Comparison of ENCODE assay signal across 8 cellular contexts in the genomic region with DNA sequence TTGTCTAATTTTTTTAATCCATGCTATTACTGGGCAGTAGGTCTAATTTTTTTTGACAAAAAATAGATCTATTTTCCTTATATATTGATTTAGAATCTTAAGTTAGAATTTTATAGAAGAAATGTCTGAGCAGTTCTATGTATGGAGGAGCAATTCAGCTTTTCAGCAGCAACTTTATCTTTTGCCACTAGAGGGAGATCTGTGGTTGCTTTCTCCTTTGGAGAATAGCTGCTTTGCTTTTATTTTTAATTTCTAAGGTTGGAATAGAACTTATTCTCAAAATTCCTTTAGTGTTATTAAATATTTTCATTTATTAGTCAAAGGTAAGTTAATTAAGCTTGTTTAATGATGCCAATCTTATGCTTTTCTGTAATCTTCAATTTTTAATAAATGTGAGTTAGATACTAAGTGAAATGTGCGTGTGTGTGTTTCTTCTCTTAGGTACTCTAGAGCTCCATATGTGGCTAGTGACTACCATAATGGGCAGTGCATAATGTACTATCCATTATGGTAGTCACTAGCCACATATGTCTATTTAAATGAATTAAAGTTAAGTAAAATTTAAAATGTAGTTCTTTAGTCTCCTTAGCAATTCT. TPM values are rescaled to one million over a fixed set of nuclear protein-coding genes. Genes with fewer than 3 reads are reported as not detected.
DNase-seq lines count a peak whose midpoint lies in the region; ATAC-seq lines count a peak whose summit lies in the region.

No MANE protein-coding gene starts in this region.

- no peak overlapping the region for H3K23ac ChIP-seq in mesenchymal stem cell (ENCODE audit: low read length in 2 of 2)

- H4K91ac ChIP-seq in mesenchymal stem cell (ENCODE audit: low read length), result no peak overlapping the region

- no peak overlapping the region for H3K18ac ChIP-seq in mesenchymal stem cell (ENCODE audit: low read depth in 1 of 2, low read length in 2 of 2)

- no peak overlapping the region for H2AFZ ChIP-seq in mesenchymal stem cell (ENCODE audit: low read depth, low read length)

- no peak overlapping the region for H2BK12ac ChIP-seq in mesenchymal stem cell (ENCODE audit: low read length in 2 of 2)

- H2BK5ac ChIP-seq in mesenchymal stem cell (ENCODE audit: low read depth, low read length, poor library complexity, severe bottlenecking), result no peak overlapping the region

- no CpG with 5 or more reads among the region's 1 CpG for WGBS in mesenchymal stem cell

- H4K8ac ChIP-seq in mesenchymal stem cell (ENCODE audit: low read length), result no peak overlapping the region

- no peak overlapping the region for H3K4me3 ChIP-seq in mesenchymal stem cell (ENCODE audit: insufficient read depth in 1 of 2, low read depth in 1 of 2, low read length in 2 of 2)

- H3K36me3 ChIP-seq in mesenchymal stem cell (ENCODE audit: control insufficient read depth in 1 of 2, insufficient read depth in 2 of 2, low read depth in 1 of 2, low read length in 2 of 2), result peaks cover 6 to 32% of the 10 kb centered on the region in 2 experiments

- H3K27ac ChIP-seq in mesenchymal stem cell (ENCODE audit: low read length, poor library complexity, severe bottlenecking), result no peak overlapping the region

- no peak overlapping the region for H3K4ac ChIP-seq in mesenchymal stem cell (ENCODE audit: low read depth in 1 of 2, low read length in 2 of 2)

- H2BK15ac ChIP-seq in mesenchymal stem cell (ENCODE audit: low read depth, poor library complexity, severe bottlenecking), result no peak overlapping the region

- H3K4me2 ChIP-seq in mesenchymal stem cell (ENCODE audit: low read length, poor library complexity, severe bottlenecking), result no peak overlapping the region

- H3K27me3 ChIP-seq in mesenchymal stem cell (ENCODE audit: control insufficient read depth in 1 of 2, insufficient read depth in 1 of 2, low read length in 2 of 2), result no peaks in the 10 kb centered on the region

- H3K9me3 ChIP-seq in mesenchymal stem cell (ENCODE audit: control insufficient read depth, low read length), result no peaks in the 10 kb centered on the region

- ATAC-seq in GM21723 (IDR thresholded peaks at IDR 0.05; ENCODE audit: unreplicated experiment) (peak; percentile 74), HG03521 (IDR thresholded peaks at IDR 0.05; ENCODE audit: unreplicated experiment) (no peak)

- H2AK5ac ChIP-seq in mesenchymal stem cell (ENCODE audit: low read length, severe bottlenecking), result no peak overlapping the region

- no peak overlapping the region for H2BK120ac ChIP-seq in mesenchymal stem cell (ENCODE audit: low read depth, low read length)

- DNase-seq in NOMO-1 treated with dmso at 0.1 percent for 144 hours (lab: John Stamatoyannopoulos, UW; ENCODE audit: unreplicated experiment), result peak; percentile 1
- DNase-seq in NOMO-1 treated with DMSO at 0.1 percent for 48 hours (lab: John Stamatoyannopoulos, UW; ENCODE audit: unreplicated experiment), result no peak
- peak; percentile 31 for DNase-seq in NCI-H1694 treated with DMSO at 0.1 percent for 48 hours (lab: John Stamatoyannopoulos, UW)
- DNase-seq in cerebellar cortex (ENCODE audit: low spot score), result peak; percentile 36
- peak; percentile 44 for DNase-seq in mesenchymal stem cell
- DNase-seq in activated T-cell treated with anti-CD3 and anti-CD28 coated beads, Interleukin-2, amount 50 U/mL, for 1 hour, result no peak

- no peak overlapping the region for H3K14ac ChIP-seq in mesenchymal stem cell (ENCODE audit: low read length in 2 of 2)

- H3K4me1 ChIP-seq in mesenchymal stem cell (ENCODE audit: control insufficient read depth, insufficient read depth, low read depth, low read length), result no peaks in the 10 kb centered on the region

- H3K79me1 ChIP-seq in mesenchymal stem cell (replicated peaks; ENCODE audit: low read length, poor library complexity, severe bottlenecking), result no peaks in the 10 kb centered on the region

- H3K9ac ChIP-seq in mesenchymal stem cell (ENCODE audit: low read length), result no peak overlapping the region

RNA-seq across cellular contexts. Expression of a gene that starts 29.3 kb away (rescaled TPM):
- polyA plus RNA-seq in mesenchymal stem cell (2013, experiment 1 of 2), result 9.2 TPM
- 9.6 TPM for polyA plus RNA-seq in mesenchymal stem cell (2013, experiment 2 of 2)

RNA-seq across cellular contexts. Expression of a gene that starts 38.8 kb away (rescaled TPM):
- 6.5 TPM for polyA plus RNA-seq in mesenchymal stem cell (2013, experiment 1 of 2)
- 6.1 TPM for polyA plus RNA-seq in mesenchymal stem cell (2013, experiment 2 of 2)

RNA-seq across cellular contexts. Expression of a gene that starts 59.1 kb away (rescaled TPM):
- 0.14 TPM for polyA plus RNA-seq in mesenchymal stem cell (2013, experiment 1 of 2)
- polyA plus RNA-seq in mesenchymal stem cell (2013, experiment 2 of 2), result 0.11 TPM

Comparison
In these comparisons a context has a peak if more than half of its experiments do, and no peak if none do; other contexts are left out.
1. DNase-seq: peak in NOMO-1 treated with dmso at 0.1 percent for 144 hours (single experiment), NCI-H1694 treated with DMSO at 0.1 percent for 48 hours (single experiment), cerebellar cortex (single experiment) and mesenchymal stem cell (single experiment); none in NOMO-1 treated with DMSO at 0.1 percent for 48 hours (single experiment) and activated T-cell treated with anti-CD3 and anti-CD28 coated beads, Interleukin-2, amount 50 U/mL, for 1 hour (single experiment).